1 cellular context compared by ENCODE assay signal in the genomic region with DNA sequence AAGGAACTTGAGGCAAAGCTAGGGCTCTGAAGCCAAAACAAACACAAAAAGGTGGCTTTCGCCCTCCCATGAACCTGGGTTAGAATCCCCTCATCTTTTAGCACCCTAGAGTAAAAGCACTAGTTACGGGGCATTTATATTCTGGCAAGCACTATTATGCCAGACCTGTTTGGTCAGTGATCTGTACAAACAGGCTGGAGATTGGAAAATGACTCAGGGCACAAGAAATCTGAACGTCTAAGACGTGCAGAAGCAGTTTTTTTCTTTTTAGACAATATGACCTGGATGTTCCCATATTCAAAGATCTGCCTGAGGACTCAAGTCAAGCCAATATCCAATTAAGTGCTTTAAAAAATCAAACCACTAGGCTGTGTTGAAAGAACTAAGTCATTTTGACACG.
TF ChIP-seq lines count a peak whose summit lies in the region.

No MANE protein-coding gene starts in this region.

TF ChIP-seq in HepG2, 621 proteins besides CTCF, POLR2A, EP300 and RAD21:
- TF ChIP-seq, protein P1, sequence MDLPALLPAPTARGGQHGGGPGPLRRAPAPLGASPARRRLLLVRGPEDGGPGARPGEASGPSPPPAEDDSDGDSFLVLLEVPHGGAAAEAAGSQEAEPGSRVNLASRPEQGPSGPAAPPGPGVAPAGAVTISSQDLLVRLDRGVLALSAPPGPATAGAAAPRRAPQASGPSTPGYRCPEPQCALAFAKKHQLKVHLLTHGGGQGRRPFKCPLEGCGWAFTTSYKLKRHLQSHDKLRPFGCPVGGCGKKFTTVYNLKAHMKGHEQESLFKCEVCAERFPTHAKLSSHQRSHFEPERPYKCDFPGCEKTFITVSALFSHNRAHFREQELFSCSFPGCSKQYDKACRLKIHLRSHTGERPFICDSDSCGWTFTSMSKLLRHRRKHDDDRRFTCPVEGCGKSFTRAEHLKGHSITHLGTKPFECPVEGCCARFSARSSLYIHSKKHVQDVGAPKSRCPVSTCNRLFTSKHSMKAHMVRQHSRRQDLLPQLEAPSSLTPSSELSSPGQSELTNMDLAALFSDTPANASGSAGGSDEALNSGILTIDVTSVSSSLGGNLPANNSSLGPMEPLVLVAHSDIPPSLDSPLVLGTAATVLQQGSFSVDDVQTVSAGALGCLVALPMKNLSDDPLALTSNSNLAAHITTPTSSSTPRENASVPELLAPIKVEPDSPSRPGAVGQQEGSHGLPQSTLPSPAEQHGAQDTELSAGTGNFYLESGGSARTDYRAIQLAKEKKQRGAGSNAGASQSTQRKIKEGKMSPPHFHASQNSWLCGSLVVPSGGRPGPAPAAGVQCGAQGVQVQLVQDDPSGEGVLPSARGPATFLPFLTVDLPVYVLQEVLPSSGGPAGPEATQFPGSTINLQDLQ (CRISPR knock-in tag; IDR thresholded peaks at IDR 0.05) = no peak
- TF ChIP-seq, protein P2, sequence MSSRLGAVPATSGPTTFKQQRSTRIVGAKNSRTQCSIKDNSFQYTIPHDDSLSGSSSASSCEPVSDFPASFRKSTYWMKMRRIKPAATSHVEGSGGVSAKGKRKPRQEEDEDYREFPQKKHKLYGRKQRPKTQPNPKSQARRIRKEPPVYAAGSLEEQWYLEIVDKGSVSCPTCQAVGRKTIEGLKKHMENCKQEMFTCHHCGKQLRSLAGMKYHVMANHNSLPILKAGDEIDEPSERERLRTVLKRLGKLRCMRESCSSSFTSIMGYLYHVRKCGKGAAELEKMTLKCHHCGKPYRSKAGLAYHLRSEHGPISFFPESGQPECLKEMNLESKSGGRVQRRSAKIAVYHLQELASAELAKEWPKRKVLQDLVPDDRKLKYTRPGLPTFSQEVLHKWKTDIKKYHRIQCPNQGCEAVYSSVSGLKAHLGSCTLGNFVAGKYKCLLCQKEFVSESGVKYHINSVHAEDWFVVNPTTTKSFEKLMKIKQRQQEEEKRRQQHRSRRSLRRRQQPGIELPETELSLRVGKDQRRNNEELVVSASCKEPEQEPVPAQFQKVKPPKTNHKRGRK (CRISPR knock-in tag; IDR thresholded peaks at IDR 0.05) = no peak
- TF ChIP-seq HDAC6 (IDR thresholded peaks at IDR 0.05; ENCODE audit: low read depth, low read length) (no peak), YEATS2 (CRISPR knock-in tag; IDR thresholded peaks at IDR 0.05; ENCODE audit: borderline replicate concordance) (no peak), ZNF572 (CRISPR knock-in tag; IDR thresholded peaks at IDR 0.05) (no peak), ZNF235 (CRISPR knock-in tag; IDR thresholded peaks at IDR 0.05; ENCODE audit: borderline replicate concordance) (no peak), TBX3 (IDR thresholded peaks at IDR 0.05; ENCODE audit: borderline replicate concordance) (no peak), ZNF292 (CRISPR knock-in tag; IDR thresholded peaks at IDR 0.05; ENCODE audit: borderline replicate concordance, low read depth) (no peak), ZBTB8A (CRISPR knock-in tag; IDR thresholded peaks at IDR 0.05; ENCODE audit: borderline replicate concordance, low read depth) (no peak), ZNF605 (CRISPR knock-in tag; IDR thresholded peaks at IDR 0.05) (no peak)
- TF ChIP-seq, protein P3, sequence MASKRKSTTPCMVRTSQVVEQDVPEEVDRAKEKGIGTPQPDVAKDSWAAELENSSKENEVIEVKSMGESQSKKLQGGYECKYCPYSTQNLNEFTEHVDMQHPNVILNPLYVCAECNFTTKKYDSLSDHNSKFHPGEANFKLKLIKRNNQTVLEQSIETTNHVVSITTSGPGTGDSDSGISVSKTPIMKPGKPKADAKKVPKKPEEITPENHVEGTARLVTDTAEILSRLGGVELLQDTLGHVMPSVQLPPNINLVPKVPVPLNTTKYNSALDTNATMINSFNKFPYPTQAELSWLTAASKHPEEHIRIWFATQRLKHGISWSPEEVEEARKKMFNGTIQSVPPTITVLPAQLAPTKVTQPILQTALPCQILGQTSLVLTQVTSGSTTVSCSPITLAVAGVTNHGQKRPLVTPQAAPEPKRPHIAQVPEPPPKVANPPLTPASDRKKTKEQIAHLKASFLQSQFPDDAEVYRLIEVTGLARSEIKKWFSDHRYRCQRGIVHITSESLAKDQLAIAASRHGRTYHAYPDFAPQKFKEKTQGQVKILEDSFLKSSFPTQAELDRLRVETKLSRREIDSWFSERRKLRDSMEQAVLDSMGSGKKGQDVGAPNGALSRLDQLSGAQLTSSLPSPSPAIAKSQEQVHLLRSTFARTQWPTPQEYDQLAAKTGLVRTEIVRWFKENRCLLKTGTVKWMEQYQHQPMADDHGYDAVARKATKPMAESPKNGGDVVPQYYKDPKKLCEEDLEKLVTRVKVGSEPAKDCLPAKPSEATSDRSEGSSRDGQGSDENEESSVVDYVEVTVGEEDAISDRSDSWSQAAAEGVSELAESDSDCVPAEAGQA (IDR thresholded peaks at IDR 0.05; ENCODE audit: low read depth) = no peak
- TF ChIP-seq, protein P3 (CRISPR knock-in tag; IDR thresholded peaks at IDR 0.05; ENCODE audit: borderline replicate concordance) = no peak
- TF ChIP-seq, protein P4, sequence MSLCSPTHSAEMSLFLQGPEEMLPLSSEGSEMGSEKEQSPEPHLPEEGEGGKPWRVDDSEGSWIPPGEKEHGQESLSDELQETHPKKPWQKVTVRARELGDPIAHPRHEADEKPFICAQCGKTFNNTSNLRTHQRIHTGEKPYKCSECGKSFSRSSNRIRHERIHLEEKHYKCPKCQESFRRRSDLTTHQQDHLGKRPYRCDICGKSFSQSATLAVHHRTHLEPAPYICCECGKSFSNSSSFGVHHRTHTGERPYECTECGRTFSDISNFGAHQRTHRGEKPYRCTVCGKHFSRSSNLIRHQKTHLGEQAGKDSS (CRISPR knock-in tag; IDR thresholded peaks at IDR 0.05; ENCODE audit: borderline replicate concordance, low read depth) = no peak
- TF ChIP-seq, protein P5, sequence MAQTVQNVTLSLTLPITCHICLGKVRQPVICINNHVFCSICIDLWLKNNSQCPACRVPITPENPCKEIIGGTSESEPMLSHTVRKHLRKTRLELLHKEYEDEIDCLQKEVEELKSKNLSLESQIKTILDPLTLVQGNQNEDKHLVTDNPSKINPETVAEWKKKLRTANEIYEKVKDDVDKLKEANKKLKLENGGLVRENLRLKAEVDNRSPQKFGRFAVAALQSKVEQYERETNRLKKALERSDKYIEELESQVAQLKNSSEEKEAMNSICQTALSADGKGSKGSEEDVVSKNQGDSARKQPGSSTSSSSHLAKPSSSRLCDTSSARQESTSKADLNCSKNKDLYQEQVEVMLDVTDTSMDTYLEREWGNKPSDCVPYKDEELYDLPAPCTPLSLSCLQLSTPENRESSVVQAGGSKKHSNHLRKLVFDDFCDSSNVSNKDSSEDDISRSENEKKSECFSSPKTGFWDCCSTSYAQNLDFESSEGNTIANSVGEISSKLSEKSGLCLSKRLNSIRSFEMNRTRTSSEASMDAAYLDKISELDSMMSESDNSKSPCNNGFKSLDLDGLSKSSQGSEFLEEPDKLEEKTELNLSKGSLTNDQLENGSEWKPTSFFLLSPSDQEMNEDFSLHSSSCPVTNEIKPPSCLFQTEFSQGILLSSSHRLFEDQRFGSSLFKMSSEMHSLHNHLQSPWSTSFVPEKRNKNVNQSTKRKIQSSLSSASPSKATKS (CRISPR knock-in tag; IDR thresholded peaks at IDR 0.05) = no peak
- TF ChIP-seq, protein P6, sequence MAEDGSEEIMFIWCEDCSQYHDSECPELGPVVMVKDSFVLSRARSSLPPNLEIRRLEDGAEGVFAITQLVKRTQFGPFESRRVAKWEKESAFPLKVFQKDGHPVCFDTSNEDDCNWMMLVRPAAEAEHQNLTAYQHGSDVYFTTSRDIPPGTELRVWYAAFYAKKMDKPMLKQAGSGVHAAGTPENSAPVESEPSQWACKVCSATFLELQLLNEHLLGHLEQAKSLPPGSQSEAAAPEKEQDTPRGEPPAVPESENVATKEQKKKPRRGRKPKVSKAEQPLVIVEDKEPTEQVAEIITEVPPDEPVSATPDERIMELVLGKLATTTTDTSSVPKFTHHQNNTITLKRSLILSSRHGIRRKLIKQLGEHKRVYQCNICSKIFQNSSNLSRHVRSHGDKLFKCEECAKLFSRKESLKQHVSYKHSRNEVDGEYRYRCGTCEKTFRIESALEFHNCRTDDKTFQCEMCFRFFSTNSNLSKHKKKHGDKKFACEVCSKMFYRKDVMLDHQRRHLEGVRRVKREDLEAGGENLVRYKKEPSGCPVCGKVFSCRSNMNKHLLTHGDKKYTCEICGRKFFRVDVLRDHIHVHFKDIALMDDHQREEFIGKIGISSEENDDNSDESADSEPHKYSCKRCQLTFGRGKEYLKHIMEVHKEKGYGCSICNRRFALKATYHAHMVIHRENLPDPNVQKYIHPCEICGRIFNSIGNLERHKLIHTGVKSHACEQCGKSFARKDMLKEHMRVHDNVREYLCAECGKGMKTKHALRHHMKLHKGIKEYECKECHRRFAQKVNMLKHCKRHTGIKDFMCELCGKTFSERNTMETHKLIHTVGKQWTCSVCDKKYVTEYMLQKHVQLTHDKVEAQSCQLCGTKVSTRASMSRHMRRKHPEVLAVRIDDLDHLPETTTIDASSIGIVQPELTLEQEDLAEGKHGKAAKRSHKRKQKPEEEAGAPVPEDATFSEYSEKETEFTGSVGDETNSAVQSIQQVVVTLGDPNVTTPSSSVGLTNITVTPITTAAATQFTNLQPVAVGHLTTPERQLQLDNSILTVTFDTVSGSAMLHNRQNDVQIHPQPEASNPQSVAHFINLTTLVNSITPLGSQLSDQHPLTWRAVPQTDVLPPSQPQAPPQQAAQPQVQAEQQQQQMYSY (CRISPR knock-in tag; IDR thresholded peaks at IDR 0.05) = no peak
